Comparison of ENCODE assay signal across 1 cellular context in genomic region chr1:171344473-171344820, GRCh38.
TF ChIP-seq lines count a peak whose summit lies in the region.

No MANE protein-coding gene starts in this region.

TF ChIP-seq in HepG2, 621 proteins besides CTCF, POLR2A, EP300 and RAD21 (continued from another document and continues in another):
- TF ChIP-seq TFAP4 (IDR thresholded peaks at IDR 0.05; ENCODE audit: borderline replicate concordance, low read depth): no peak
- TF ChIP-seq HIVEP1 (CRISPR knock-in tag; IDR thresholded peaks at IDR 0.05): no peak
- TF ChIP-seq TCF7 (IDR thresholded peaks at IDR 0.05; ENCODE audit: low read depth): no peak
- 0 out of 2 replicates have a peak, but pooled peaks have one; percentile 27 for TF ChIP-seq HDAC1 (CRISPR knock-in tag; IDR thresholded peaks at IDR 0.05)
- no peak for TF ChIP-seq FOSL2 (CRISPR knock-in tag; IDR thresholded peaks at IDR 0.05)
- no peak for TF ChIP-seq ELF3 (CRISPR knock-in tag; IDR thresholded peaks at IDR 0.05)
- TF ChIP-seq SIX4 (CRISPR knock-in tag; IDR thresholded peaks at IDR 0.05): no peak
- TF ChIP-seq KLF9 (CRISPR knock-in tag; IDR thresholded peaks at IDR 0.05; ENCODE audit: low read depth): no peak
- TF ChIP-seq CEBPB (IDR thresholded peaks at IDR 0.05; ENCODE audit: borderline replicate concordance, low read depth, low read length): peak; percentile 96
- TF ChIP-seq ZXDC (CRISPR knock-in tag; IDR thresholded peaks at IDR 0.05): no peak
- no peak for TF ChIP-seq NFATC3 (CRISPR knock-in tag; IDR thresholded peaks at IDR 0.05)
- no peak for TF ChIP-seq RELA (CRISPR knock-in tag; IDR thresholded peaks at IDR 0.05)
- TF ChIP-seq ZNF678 (CRISPR knock-in tag; IDR thresholded peaks at IDR 0.05): no peak
- no peak for TF ChIP-seq MATR3 (CRISPR knock-in tag; IDR thresholded peaks at IDR 0.05)
- no peak for TF ChIP-seq CERS6 (CRISPR knock-in tag; IDR thresholded peaks at IDR 0.05)
- no peak for TF ChIP-seq IKZF5 (CRISPR knock-in tag; IDR thresholded peaks at IDR 0.05)
- peak in 1 of 2 experiments; percentile 27; a peak in 1 of 4 replicates for TF ChIP-seq NR2F1 (CRISPR knock-in tag; IDR thresholded peaks at IDR 0.05)
- no peak for TF ChIP-seq ZC3H13 (CRISPR knock-in tag; IDR thresholded peaks at IDR 0.05)
- no peak for TF ChIP-seq ATF5 (CRISPR knock-in tag; IDR thresholded peaks at IDR 0.05; ENCODE audit: low read depth)
- no peak for TF ChIP-seq ZNF350 (CRISPR knock-in tag; IDR thresholded peaks at IDR 0.05; ENCODE audit: borderline replicate concordance, low read depth)
- no peak for TF ChIP-seq NBN (conservative IDR thresholded peaks at IDR 0.05)
- TF ChIP-seq ZNF20 (CRISPR knock-in tag; IDR thresholded peaks at IDR 0.05): no peak
- TF ChIP-seq ZFYVE20 (CRISPR knock-in tag; IDR thresholded peaks at IDR 0.05; ENCODE audit: borderline replicate concordance, low read depth): no peak
- peak; percentile 48; the same call in 1 of the 2 replicates for TF ChIP-seq ZNF614 (CRISPR knock-in tag; IDR thresholded peaks at IDR 0.05; ENCODE audit: borderline replicate concordance)
- TF ChIP-seq KLF16 (CRISPR knock-in tag; IDR thresholded peaks at IDR 0.05): no peak
- TF ChIP-seq ZNF205 (CRISPR knock-in tag; IDR thresholded peaks at IDR 0.05): no peak
- no peak for TF ChIP-seq STAG1 (CRISPR knock-in tag; IDR thresholded peaks at IDR 0.05)
- TF ChIP-seq ZNF343 (CRISPR knock-in tag; IDR thresholded peaks at IDR 0.05): no peak
- TF ChIP-seq ETV6 (CRISPR knock-in tag; conservative IDR thresholded peaks at IDR 0.05): no peak
- TF ChIP-seq GATAD2A (CRISPR knock-in tag; IDR thresholded peaks at IDR 0.05): peak; percentile 49; the same call in 1 of the 2 replicates
- no peak for TF ChIP-seq ZNF232 (CRISPR knock-in tag; IDR thresholded peaks at IDR 0.05; ENCODE audit: borderline replicate concordance)
- no peak for TF ChIP-seq MXD1 (CRISPR knock-in tag; IDR thresholded peaks at IDR 0.05)
- no peak for TF ChIP-seq NFAT5 (CRISPR knock-in tag; IDR thresholded peaks at IDR 0.05)
- TF ChIP-seq ZNF616 (CRISPR knock-in tag; IDR thresholded peaks at IDR 0.05; ENCODE audit: low read depth): no peak
- peak; percentile 52; the same call in 1 of the 2 replicates for TF ChIP-seq ONECUT2 (CRISPR knock-in tag; IDR thresholded peaks at IDR 0.05)
- TF ChIP-seq SKIL (CRISPR knock-in tag; IDR thresholded peaks at IDR 0.05; ENCODE audit: borderline replicate concordance): no peak
- TF ChIP-seq ZC3H4 (CRISPR knock-in tag; IDR thresholded peaks at IDR 0.05; ENCODE audit: borderline replicate concordance): no peak
- TF ChIP-seq ZNF224 (CRISPR knock-in tag; IDR thresholded peaks at IDR 0.05): no peak
- TF ChIP-seq ZNF17 (CRISPR knock-in tag; IDR thresholded peaks at IDR 0.05): no peak
- no peak for TF ChIP-seq SNAPC5 (CRISPR knock-in tag; IDR thresholded peaks at IDR 0.05; ENCODE audit: borderline replicate concordance)
- TF ChIP-seq BRD4 (CRISPR knock-in tag; IDR thresholded peaks at IDR 0.05): no peak
- TF ChIP-seq FOXK1 (CRISPR knock-in tag; IDR thresholded peaks at IDR 0.05; ENCODE audit: borderline replicate concordance, low read depth): no peak
- no peak for TF ChIP-seq FOSL1 (CRISPR knock-in tag; IDR thresholded peaks at IDR 0.05; ENCODE audit: borderline replicate concordance)
- no peak for TF ChIP-seq ZNF18 (CRISPR knock-in tag; IDR thresholded peaks at IDR 0.05; ENCODE audit: insufficient replicate concordance)
- TF ChIP-seq ZNF563 (CRISPR knock-in tag; IDR thresholded peaks at IDR 0.05): no peak
- no peak for TF ChIP-seq CHD4 (IDR thresholded peaks at IDR 0.05; ENCODE audit: borderline replicate concordance, low read length)
- no peak for TF ChIP-seq TOE1 (CRISPR knock-in tag; IDR thresholded peaks at IDR 0.05)
- no peak for TF ChIP-seq TFDP1 (CRISPR knock-in tag; IDR thresholded peaks at IDR 0.05; ENCODE audit: borderline replicate concordance)
- no peak for TF ChIP-seq ZNF878 (CRISPR knock-in tag; IDR thresholded peaks at IDR 0.05)
- TF ChIP-seq MTERF4 (CRISPR knock-in tag; IDR thresholded peaks at IDR 0.05): no peak
